Comparison of ENCODE assay signal across 10 cellular contexts in the genomic region with DNA sequence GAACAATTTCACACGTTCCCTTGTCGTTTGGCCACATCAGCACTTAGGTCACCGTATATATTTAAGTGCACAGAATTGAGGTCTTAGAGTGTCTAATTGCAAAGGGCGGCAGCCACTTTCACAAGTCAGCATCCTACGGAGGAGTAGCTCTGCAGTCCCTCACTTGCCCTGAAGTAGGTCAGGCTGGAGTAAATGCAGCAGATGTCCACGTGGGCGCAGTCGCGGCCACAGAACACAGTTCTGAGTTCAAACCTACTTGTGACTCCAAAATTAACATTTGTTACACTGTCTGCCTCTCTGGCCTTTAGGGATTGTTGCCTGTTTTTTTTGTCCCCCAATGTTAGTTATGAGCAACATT.
DNase-seq lines count a peak whose midpoint lies in the region; ATAC-seq lines count a peak whose summit lies in the region.
"Had no signal": no experiment of that assay in that cellular context is flagged by ENCODE, and none has a peak within 500 bp of the region (broad histone marks: within the 10 kb centered on the region; RNA-seq: fewer than 3 reads in every experiment).

No MANE protein-coding gene starts in this region.

- intact Hi-C loops in CD4-positive, alpha-beta memory T cell (cut with micrococcal nuclease): loop anchor here (5.0 kb wide), 1 partner anchor 798 kb away; no protein-coding TSS in a partner anchor

- no peaks in the 10 kb centered on the region for H3K9me3 Mint-ChIP-seq in CD4-positive, alpha-beta memory T cell
- H3K9me3 Mint-ChIP-seq: dendritic cell treated with granulocyte-macrophage colony-stimulating factor and Interleukin-4, amounts not matched to agents 40 ng/mL and 50 ng/mL, for 4 days; stimulated activated naive CD8-positive, alpha-beta T cell treated with anti-CD3 and anti-CD28 coated beads, Interleukin-15, amount 100 ng/mL, for 72 hours had no signal

- no peaks in the 10 kb centered on the region for H3K9me3 ChIP-seq in adipocyte (ENCODE audit: control insufficient read depth, low read length)
- no peaks in the 10 kb centered on the region for H3K9me3 ChIP-seq in CD4-positive, alpha-beta memory T cell (ENCODE audit: control insufficient read depth in 1 of 2, low read length in 2 of 2)

- H3K4me3 ChIP-seq in adipocyte (ENCODE audit: low read length): peak overlapping the region; percentile 52
- H3K4me3 ChIP-seq in CD4-positive, alpha-beta memory T cell (ENCODE audit: low read length in 2 of 2): no peak overlapping the region

- no peaks in the 10 kb centered on the region for H3K36me3 Mint-ChIP-seq in CD4-positive, alpha-beta memory T cell

- no peak overlapping the region for H3K9ac ChIP-seq in adipocyte (ENCODE audit: low read length)

- DNase-seq in DMS153 (lab: John Stamatoyannopoulos, UW): peak; percentile 14
- peak; percentile 56 for DNase-seq in adipocyte (ENCODE audit: low read depth)
- peak; percentile 83 for DNase-seq in left kidney (ENCODE audit: low read depth, low spot score)
- no peak for DNase-seq in CD4-positive, alpha-beta memory T cell
- DNase-seq in effector CD4-positive, alpha-beta T cell: no peak
- no peak for DNase-seq in activated CD4-positive, alpha-beta T cell treated with anti-CD3 and anti-CD28 coated beads for 1 hour
- DNase-seq in NCI-H446 treated with DMSO at 0.1 percent for 48 hours (lab: John Stamatoyannopoulos, UW): no peak

- no peak overlapping the region for H3K4me3 Mint-ChIP-seq in CD4-positive, alpha-beta memory T cell
- H3K4me3 Mint-ChIP-seq: dendritic cell treated with granulocyte-macrophage colony-stimulating factor and Interleukin-4, amounts not matched to agents 40 ng/mL and 50 ng/mL, for 4 days; stimulated activated naive CD8-positive, alpha-beta T cell treated with anti-CD3 and anti-CD28 coated beads, Interleukin-15, amount 100 ng/mL, for 72 hours had no signal

- H3K27ac ChIP-seq in CD4-positive, alpha-beta memory T cell (ENCODE audit: low read depth, low read length): no peak overlapping the region

- peaks cover 2 to 5% (median 3%) of the 10 kb centered on the region in 4 donors for H3K4me1 Mint-ChIP-seq in CD4-positive, alpha-beta memory T cell

- peak; percentile 67 for ATAC-seq in HG02623 (IDR thresholded peaks at IDR 0.05; ENCODE audit: unreplicated experiment)
- ATAC-seq: stimulated activated naive CD8-positive, alpha-beta T cell treated with anti-CD3 and anti-CD28 coated beads, Interleukin-15, amount 100 ng/mL, for 72 hours had no signal

- H3K27me3 ChIP-seq in adipocyte (replicated peaks; ENCODE audit: control insufficient read depth, insufficient read depth, low read length): no peaks in the 10 kb centered on the region
- H3K27me3 ChIP-seq in CD4-positive, alpha-beta memory T cell (ENCODE audit: insufficient read depth, low read length): no peaks in the 10 kb centered on the region

- peaks cover 6% of the 10 kb centered on the region for H3K4me1 ChIP-seq in adipocyte (ENCODE audit: control insufficient read depth, insufficient read depth, low read length)
- peaks cover 4% of the 10 kb centered on the region for H3K4me1 ChIP-seq in CD4-positive, alpha-beta memory T cell (ENCODE audit: insufficient read depth, low read length)

- CTCF ChIA-PET in CD4-positive, alpha-beta memory T cell (lab: Charles Lee; ENCODE audit: partially characterized antibody): interaction anchor here (0.9 to 3.2 kb wide), 9 partner anchors 9 to 799 kb away, joined by 3 to 17 read pairs (median 3); no protein-coding TSS in a partner anchor

- no peak overlapping the region for H3K27ac Mint-ChIP-seq in CD4-positive, alpha-beta memory T cell
- H3K27ac Mint-ChIP-seq: dendritic cell treated with granulocyte-macrophage colony-stimulating factor and Interleukin-4, amounts not matched to agents 40 ng/mL and 50 ng/mL, for 4 days had no signal

- POLR2A ChIA-PET in CD4-positive, alpha-beta memory T cell (lab: Charles Lee; ENCODE audit: partially characterized antibody): no interaction called here

- H3K27me3 Mint-ChIP-seq in CD4-positive, alpha-beta memory T cell: peaks cover 0 to 7% of the 10 kb centered on the region in 2 donors
- H3K27me3 Mint-ChIP-seq: dendritic cell treated with granulocyte-macrophage colony-stimulating factor and Interleukin-4, amounts not matched to agents 40 ng/mL and 50 ng/mL, for 4 days; stimulated activated naive CD8-positive, alpha-beta T cell treated with anti-CD3 and anti-CD28 coated beads, Interleukin-15, amount 100 ng/mL, for 72 hours had no signal

- no peaks in the 10 kb centered on the region for H3K36me3 ChIP-seq in adipocyte (ENCODE audit: control insufficient read depth, insufficient read depth, low read length, severe bottlenecking)
- H3K36me3 ChIP-seq in CD4-positive, alpha-beta memory T cell (ENCODE audit: insufficient read depth, low read length): no peaks in the 10 kb centered on the region

Comparison
In these comparisons a context has a peak if more than half of its experiments do, and no peak if none do; other contexts are left out.
1. DNase-seq: peak in DMS153 (single experiment), adipocyte (single experiment) and left kidney (single experiment); none in CD4-positive, alpha-beta memory T cell (0 of 5), effector CD4-positive, alpha-beta T cell (single experiment), activated CD4-positive, alpha-beta T cell treated with anti-CD3 and anti-CD28 coated beads for 1 hour (single experiment) and NCI-H446 treated with DMSO at 0.1 percent for 48 hours (single experiment).